8 cellular contexts compared by ENCODE assay signal in genomic region chr4:73446336-73446938, GRCh38. TPM values are rescaled to one million over a fixed set of nuclear protein-coding genes. Genes with fewer than 3 reads are reported as not detected.
DNase-seq lines count a peak whose midpoint lies in the region; ATAC-seq, FAIRE-seq and TF ChIP-seq lines count a peak whose summit lies in the region.

No MANE protein-coding gene starts in this region.

- no peak overlapping the region for H3K27ac Mint-ChIP-seq in astrocyte (ENCODE audit: unreplicated experiment)

- H3K27me3 ChIP-seq in DND-41 (ENCODE audit: insufficient read depth, low read length, poor library complexity) = no peaks in the 10 kb centered on the region
- H3K27me3 ChIP-seq in astrocyte (ENCODE audit: insufficient read depth, low read length) = no peaks in the 10 kb centered on the region
- no peaks in the 10 kb centered on the region for H3K27me3 ChIP-seq in left lung

- peaks cover 24% of the 10 kb centered on the region for H3K4me1 Mint-ChIP-seq in astrocyte (ENCODE audit: low read depth, unreplicated experiment)

- ATAC-seq in DND-41 (ENCODE audit: insufficient read depth, low read depth) (peak; percentile 89), HG03103 (IDR thresholded peaks at IDR 0.05; ENCODE audit: low read depth, unreplicated experiment) (peak; percentile 100), left lung (peak; percentile 97)

- H3K27ac ChIP-seq in DND-41 (ENCODE audit: low read length) (no peak overlapping the region), astrocyte (ENCODE audit: low read depth, low read length) (no peak overlapping the region), left lung (no peak overlapping the region)

- H3K9ac ChIP-seq in DND-41 (ENCODE audit: low read depth, low read length) (no peak overlapping the region), astrocyte (ENCODE audit: low read length) (no peak overlapping the region)

- H3K9me3 Mint-ChIP-seq in astrocyte (ENCODE audit: unreplicated experiment) = no peaks in the 10 kb centered on the region

- peak; percentile 18 for DNase-seq in DND-41
- DNase-seq in GM19240 (ENCODE audit: insufficient read length, low spot score) = peak; percentile 11
- DNase-seq in NCI-H345 treated with DMSO at 0.1 percent for 48 hours (lab: John Stamatoyannopoulos, UW; ENCODE audit: unreplicated experiment) = peak; percentile 9
- DNase-seq in astrocyte (ENCODE audit: low read depth) = peak; percentile 26
- no peak for DNase-seq in left lung
- DNase-seq in UCSD-AML1 (lab: John Stamatoyannopoulos, UW; ENCODE audit: unreplicated experiment) = no peak
- DNase-seq in T1000 (lab: John Stamatoyannopoulos, UW) = no peak

- H3K4me3 Mint-ChIP-seq in astrocyte (ENCODE audit: unreplicated experiment) = no peak overlapping the region

- H3K4me1 ChIP-seq in DND-41 (ENCODE audit: insufficient read depth, low read length) (no peaks in the 10 kb centered on the region), astrocyte (ENCODE audit: insufficient read depth, low read length) (peaks cover 21% of the 10 kb centered on the region), left lung (no peaks in the 10 kb centered on the region)

- no peak for FAIRE-seq in astrocyte (lab: Jason Lieb, UNC)

- H3K36me3 ChIP-seq in DND-41 (ENCODE audit: insufficient read depth, low read length) = no peaks in the 10 kb centered on the region
- H3K36me3 ChIP-seq in astrocyte (ENCODE audit: insufficient read depth, low read length) = no peaks in the 10 kb centered on the region
- no peaks in the 10 kb centered on the region for H3K36me3 ChIP-seq in left lung

- H3K27me3 Mint-ChIP-seq in astrocyte (ENCODE audit: low read depth, unreplicated experiment) = peaks cover 3% of the 10 kb centered on the region

- H3K36me3 Mint-ChIP-seq in astrocyte (ENCODE audit: low read depth, unreplicated experiment) = no peaks in the 10 kb centered on the region

- intact Hi-C loops in left lung (cut with DNase I) = no loop called here

- no peaks in the 10 kb centered on the region for H3K9me3 ChIP-seq in DND-41 (ENCODE audit: insufficient read depth, low read length, severe bottlenecking)
- H3K9me3 ChIP-seq in astrocyte (ENCODE audit: insufficient read depth, low read depth, low read length) = no peaks in the 10 kb centered on the region
- H3K9me3 ChIP-seq in left lung = no peaks in the 10 kb centered on the region

- H3K4me2 ChIP-seq in DND-41 (ENCODE audit: insufficient read depth, low read length) = no peak overlapping the region
- H3K4me2 ChIP-seq in astrocyte (ENCODE audit: low read length) = no peak overlapping the region

- H3K79me2 ChIP-seq in DND-41 (ENCODE audit: insufficient read depth, low read length) (no peaks in the 10 kb centered on the region), astrocyte (ENCODE audit: insufficient read depth, low read length) (no peaks in the 10 kb centered on the region)

- H4K20me1 ChIP-seq in DND-41 (ENCODE audit: insufficient read depth, low read length) = no peaks in the 10 kb centered on the region
- no peaks in the 10 kb centered on the region for H4K20me1 ChIP-seq in astrocyte (ENCODE audit: insufficient read depth, low read length)

- TF ChIP-seq CTCF in DND-41 (IDR thresholded peaks at IDR 0.05; ENCODE audit: borderline replicate concordance, extremely low read depth, low read length, poor library complexity, severe bottlenecking) (peak; percentile 87), astrocyte (IDR thresholded peaks at IDR 0.05; ENCODE audit: insufficient read depth, low read depth, low read length) (peak; percentile 81), left lung (IDR thresholded peaks at IDR 0.05) (peak; percentile 48 to 79)

- H2AFZ ChIP-seq in DND-41 (ENCODE audit: low read depth, low read length) (no peak overlapping the region), astrocyte (ENCODE audit: low read depth, low read length) (no peak overlapping the region)

- H3K4me3 ChIP-seq in DND-41 (ENCODE audit: low read depth in 1 of 2, low read length in 2 of 2) = no peak overlapping the region
- no peak overlapping the region for H3K4me3 ChIP-seq in astrocyte (ENCODE audit: insufficient read depth, low read depth, low read length)
- H3K4me3 ChIP-seq in left lung = no peak overlapping the region

RNA-seq across cellular contexts. Expression of gene AFP, which starts 10.4 kb away (rescaled TPM):
- total RNA-seq in astrocyte (8.6 and 11.3 TPM in 2 replicates), left lung (under 1 TPM in 1 of 2 donors, not detected in 1; 0.73 TPM)

RNA-seq across cellular contexts. Expression of gene AFM, which starts 35.1 kb away (rescaled TPM):
- total RNA-seq in astrocyte (not detected in 2 replicates), left lung (not detected)

RNA-seq across cellular contexts. Expression of gene ALB, which starts 42.4 kb away (rescaled TPM):
- total RNA-seq in astrocyte (0.75 TPM in 1 of 2 replicates, not detected in the other), left lung (under 1 TPM in 1 of 2 donors, not detected in 1; 0.99 TPM)

Comparison
In these comparisons a context has a peak if more than half of its experiments do, and no peak if none do; other contexts are left out.
1. DNase-seq: peak in DND-41 (single experiment), GM19240 (single experiment), NCI-H345 treated with DMSO at 0.1 percent for 48 hours (single experiment) and astrocyte (single experiment); none in left lung (0 of 2), UCSD-AML1 (single experiment) and T1000 (single experiment).
2. Peak in every context shown above with its lines, with median percentiles within 50 percentile points of each other: ATAC-seq and CTCF ChIP-seq.